9 cellular contexts compared by ENCODE assay signal in the genomic region with DNA sequence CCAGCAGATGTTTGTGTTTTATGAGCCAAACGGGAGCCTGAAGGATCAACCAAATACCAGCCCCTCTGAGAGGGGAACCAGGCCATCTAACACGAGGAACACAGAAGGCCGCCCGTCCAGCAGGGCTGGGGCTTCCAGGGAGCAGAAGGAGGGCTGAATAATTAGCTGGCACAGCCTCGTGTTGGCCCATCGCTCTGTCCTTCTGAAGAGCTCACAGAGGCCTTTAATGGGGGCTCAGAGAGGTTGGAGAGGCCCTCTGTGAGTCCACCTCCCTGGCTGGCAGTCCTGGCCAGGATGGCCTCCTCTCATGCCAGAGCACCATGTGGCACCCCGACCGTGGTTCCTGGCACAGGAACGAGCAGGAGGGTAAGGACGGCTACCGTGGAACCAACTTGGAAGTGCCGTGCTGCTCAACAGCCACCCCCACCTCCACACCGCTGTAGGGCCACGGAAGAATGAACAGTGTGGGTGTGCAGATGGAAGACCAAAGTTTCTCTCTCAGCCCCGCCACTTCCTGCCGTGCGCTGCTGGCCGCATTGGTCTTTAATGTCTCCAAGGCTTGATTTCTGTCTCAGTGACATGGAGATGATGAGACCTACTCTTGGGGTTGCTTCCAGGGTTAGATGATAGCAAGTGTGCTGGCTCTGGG.
DNase-seq lines count a peak whose midpoint lies in the region; ATAC-seq and TF ChIP-seq lines count a peak whose summit lies in the region.
"Had no signal": no experiment of that assay in that cellular context is flagged by ENCODE, and none has a peak within 500 bp of the region (broad histone marks: within the 10 kb centered on the region; RNA-seq: fewer than 3 reads in every experiment).

No MANE protein-coding gene starts in this region.

- ATAC-seq in GM19025 (IDR thresholded peaks at IDR 0.05; ENCODE audit: low read depth, unreplicated experiment) (peak; percentile 75), HG02642 (IDR thresholded peaks at IDR 0.05; ENCODE audit: poor library complexity, unreplicated experiment) (peak; percentile 91), activated B cell treated with CpG ODN at 0.5 μM for 24 hours (ENCODE audit: low read depth) (peak; percentile 88), GM18520 (IDR thresholded peaks at IDR 0.05; ENCODE audit: unreplicated experiment) (no peak)

- no TSS peak for BruUV-seq in Caco-2 (replicated peaks; lab: Mats Ljungman, UMichigan)

- CTCF ChIA-PET in activated B cell treated with CpG ODN at 0.5 μM for 24 hours (lab: Charles Lee) (interaction anchor here (3.8 to 8.1 kb wide), 2 partner anchors 11 to 350 kb away, joined by 22 to 51 read pairs; no protein-coding TSS in a partner anchor), Caco-2 (lab: Charles Lee) (interaction anchor here (0.8 kb wide), 1 partner anchor 394 kb away, joined by 3 read pairs; no protein-coding TSS in a partner anchor)

- peak overlapping the region; percentile 32 for H3K4me3 Mint-ChIP-seq in activated B cell treated with CpG ODN at 0.5 μM for 24 hours
- H3K4me3 Mint-ChIP-seq in Caco-2 (ENCODE audit: unreplicated experiment), result no peak overlapping the region
- H3K4me3 Mint-ChIP-seq: T-helper 1 cell treated with Interleukin-12 subunit alpha and Interleukin-12 subunit beta and Interleukin-4 antibody, amounts not matched to agents 30 μg/mL and 1 μg/mL, for 36 hours had no signal

- H3K4me1 Mint-ChIP-seq in activated B cell treated with CpG ODN at 0.5 μM for 24 hours (peaks cover 71% of the 10 kb centered on the region), Caco-2 (ENCODE audit: low read depth, unreplicated experiment) (peaks cover 12% of the 10 kb centered on the region)

- H3K4me3 ChIP-seq in Caco-2 (ENCODE audit: low read depth, low read length), result no peak overlapping the region

- H3K4me1 ChIP-seq in Caco-2, result no peaks in the 10 kb centered on the region; the same call in 1 of the 2 replicates

- H3K36me3 ChIP-seq in Caco-2 (ENCODE audit: control insufficient read depth, insufficient read depth, low read length), result no peaks in the 10 kb centered on the region

- H3K27me3 Mint-ChIP-seq in activated B cell treated with CpG ODN at 0.5 μM for 24 hours (no peaks in the 10 kb centered on the region), Caco-2 (ENCODE audit: insufficient read depth, unreplicated experiment) (no peaks in the 10 kb centered on the region)

- POLR2A ChIA-PET in activated B cell treated with CpG ODN at 0.5 μM for 24 hours (lab: Charles Lee) (interaction anchor here (0.5 to 5.6 kb wide), 4 partner anchors 11 to 553 kb away, joined by 3 to 59 read pairs (median 6); partner anchors contain the start of gene PDSS2), Caco-2 (lab: Charles Lee) (no interaction called here)

- intact Hi-C loops in activated B cell treated with CpG ODN at 0.5 μM for 24 hours (cut with micrococcal nuclease) (loop anchor here (1.0 kb wide), 2 partner anchors 11 to 210 kb away; partner anchors contain the start of gene PDSS2), Caco-2 (cut with micrococcal nuclease; ENCODE audit: unreplicated experiment) (no loop called here)

- no peaks in the 10 kb centered on the region for H3K27me3 ChIP-seq in Caco-2 (replicated peaks; ENCODE audit: control insufficient read depth, insufficient read depth, low read length)

- peak; percentile 32 for DNase-seq in activated B cell treated with CpG ODN at 0.5 μM for 24 hours
- peak; percentile 23 for DNase-seq in stimulated activated CD4-positive, alpha-beta T cell treated with anti-CD3 and anti-CD28 coated beads, Interleukin-1b, Interleukin-23, amount 100 ng/mL, for 48 hours
- DNase-seq in Caco-2, result no peak
- DNase-seq in NCI-H1694 treated with DMSO at 0.1 percent for 48 hours (lab: John Stamatoyannopoulos, UW), result no peak
- DNase-seq: effector CD4-positive, alpha-beta T cell had no signal

- H3K27ac Mint-ChIP-seq in activated B cell treated with CpG ODN at 0.5 μM for 24 hours, result peak overlapping the region; percentile 76
- H3K27ac Mint-ChIP-seq in Caco-2 (ENCODE audit: unreplicated experiment), result no peak overlapping the region
- H3K27ac Mint-ChIP-seq: T-helper 1 cell treated with Interleukin-12 subunit alpha and Interleukin-12 subunit beta and Interleukin-4 antibody, amounts not matched to agents 30 μg/mL and 1 μg/mL, for 36 hours had no signal

- H3K9me3 ChIP-seq in Caco-2, result no peaks in the 10 kb centered on the region

- H3K9me3 Mint-ChIP-seq in activated B cell treated with CpG ODN at 0.5 μM for 24 hours (no peaks in the 10 kb centered on the region), Caco-2 (ENCODE audit: unreplicated experiment) (no peaks in the 10 kb centered on the region)
- H3K9me3 Mint-ChIP-seq: T-helper 1 cell treated with Interleukin-12 subunit alpha and Interleukin-12 subunit beta and Interleukin-4 antibody, amounts not matched to agents 30 μg/mL and 1 μg/mL, for 36 hours had no signal

- no peak for TF ChIP-seq CTCF in activated B cell treated with CpG ODN at 0.5 μM for 24 hours (IDR thresholded peaks at IDR 0.05)
- no peak for TF ChIP-seq CTCF in Caco-2 (IDR thresholded peaks at IDR 0.05; ENCODE audit: insufficient read depth in 1 of 2, low read depth in 1 of 2, low read length in 1 of 2, severe bottlenecking in 1 of 2, unreplicated experiment in 1 of 2)

- no peaks in the 10 kb centered on the region for H3K36me3 Mint-ChIP-seq in activated B cell treated with CpG ODN at 0.5 μM for 24 hours (ENCODE audit: low read depth)
- no peaks in the 10 kb centered on the region for H3K36me3 Mint-ChIP-seq in Caco-2 (ENCODE audit: insufficient read depth, unreplicated experiment)

Comparison
In these comparisons a context has a peak if more than half of its experiments do, and no peak if none do; other contexts are left out.
1. DNase-seq: peak in activated B cell treated with CpG ODN at 0.5 μM for 24 hours (single experiment) and stimulated activated CD4-positive, alpha-beta T cell treated with anti-CD3 and anti-CD28 coated beads, Interleukin-1b, Interleukin-23, amount 100 ng/mL, for 48 hours (single experiment); none in Caco-2 (0 of 2) and NCI-H1694 treated with DMSO at 0.1 percent for 48 hours (single experiment).